In genomic region chr1:154974808-154975408, GRCh38 we compare ENCODE assay signal across 8 cellular contexts. TPM values are rescaled to one million over a fixed set of nuclear protein-coding genes. Genes with fewer than 3 reads are reported as not detected.
DNase-seq lines count a peak whose midpoint lies in the region; ATAC-seq, FAIRE-seq and TF ChIP-seq lines count a peak whose summit lies in the region.

No MANE protein-coding gene starts in this region.

- H3K4me1 Mint-ChIP-seq in WTC11: peaks cover 23% of the 10 kb centered on the region

- CTCF ChIA-PET in WTC11 (lab: Charles Lee): interaction anchor here (1.6 to 4.9 kb wide), 6 partner anchors 8 to 193 kb away, joined by 4 to 28 read pairs (median 17); partner anchors contain the start of genes EFNA4 and FLAD1

- H3K9me3 Mint-ChIP-seq in WTC11: no peaks in the 10 kb centered on the region

- peaks cover 49% of the 10 kb centered on the region for H3K79me2 ChIP-seq in keratinocyte (ENCODE audit: control insufficient read depth, insufficient read depth, low read length)

- peak overlapping the region; percentile 96 for H3K9ac ChIP-seq in keratinocyte (ENCODE audit: control insufficient read depth, extremely low read depth, insufficient read depth, low read length)

- H3K4me3 ChIP-seq in AG10803 (ENCODE audit: low read length): peak overlapping the region; percentile 77
- H3K4me3 ChIP-seq in keratinocyte (ENCODE audit: control insufficient read depth in 2 of 3, extremely low read depth in 1 of 3, insufficient read depth in 2 of 3, low read depth in 1 of 3, low read length in 3 of 3): peak overlapping the region; percentile 57 to 98 (median 82)

- H3K27ac Mint-ChIP-seq in WTC11: no peak overlapping the region

- peaks cover 35% of the 10 kb centered on the region for H3K4me1 ChIP-seq in keratinocyte (ENCODE audit: control insufficient read depth, extremely low read depth, insufficient read depth, low read length)

- POLR2A ChIA-PET in WTC11 (lab: Charles Lee): interaction anchor here (1.8 to 7.3 kb wide), 3 partner anchors 18 to 24 kb away, joined by 6 to 176 read pairs (median 66); partner anchors contain the start of genes LENEP, PBXIP1 and ZBTB7B

- no peak overlapping the region for H3K4me3 Mint-ChIP-seq in WTC11

- no peaks in the 10 kb centered on the region for H3K27me3 Mint-ChIP-seq in WTC11 (ENCODE audit: low read depth)

- H4K20me1 ChIP-seq in keratinocyte (ENCODE audit: control insufficient read depth, extremely low read depth, insufficient read depth, low read length): no peaks in the 10 kb centered on the region

- no peak for TF ChIP-seq CTCF in AG10803 (conservative IDR thresholded peaks at IDR 0.05; ENCODE audit: low read length)
- TF ChIP-seq CTCF in WTC11 (IDR thresholded peaks at IDR 0.05): no peak
- TF ChIP-seq CTCF in keratinocyte (optimal IDR thresholded peaks at IDR 0.05 in 1 of 3, IDR thresholded peaks at IDR 0.05 in 1 of 3, conservative IDR thresholded peaks at IDR 0.05 in 1 of 3; ENCODE audit: extremely low read depth in 1 of 3, insufficient read depth in 2 of 3, low read length in 3 of 3): no peak

- peak; percentile 71 for FAIRE-seq in keratinocyte (lab: Jason Lieb, UNC)

- peak; percentile 34 for ATAC-seq in GM19025 (IDR thresholded peaks at IDR 0.05; ENCODE audit: low read depth, unreplicated experiment)
- ATAC-seq in HG03196 (IDR thresholded peaks at IDR 0.05; ENCODE audit: unreplicated experiment): peak; percentile 46
- ATAC-seq in WTC11: peak; percentile 11

- H2AFZ ChIP-seq in keratinocyte (ENCODE audit: control insufficient read depth, low read length): peak overlapping the region; percentile 71

- H3K4me2 ChIP-seq in keratinocyte (ENCODE audit: control insufficient read depth, extremely low read depth, insufficient read depth, low read depth, low read length): peak overlapping the region; percentile 95

- H3K27ac ChIP-seq in keratinocyte (ENCODE audit: control insufficient read depth, insufficient read depth, low read length): peak overlapping the region; percentile 98

- H3K36me3 Mint-ChIP-seq in WTC11: peaks cover 20% of the 10 kb centered on the region

- H3K9me1 ChIP-seq in keratinocyte (ENCODE audit: control insufficient read depth, extremely low read depth, insufficient read depth, low read length): no peaks in the 10 kb centered on the region

- H3K9me3 ChIP-seq in keratinocyte (ENCODE audit: control insufficient read depth, low read depth, low read length): no peaks in the 10 kb centered on the region

- dilution Hi-C loops in keratinocyte (cut with MboI; ENCODE audit: extremely low pct_ligation_motif_present, low sequenced_read_pairs): no loop called here

- no peaks in the 10 kb centered on the region for H3K27me3 ChIP-seq in keratinocyte (ENCODE audit: control insufficient read depth, extremely low read depth, insufficient read depth, low read length)

- H3K36me3 ChIP-seq in keratinocyte (ENCODE audit: control insufficient read depth in 2 of 2, extremely low read depth in 1 of 2, insufficient read depth in 2 of 2, low read length in 2 of 2): peaks cover 0 to 10% of the 10 kb centered on the region in 2 experiments

- DNase-seq in AG10803 (ENCODE audit: low read depth) (peak; percentile 91), NCI-H2227 treated with DMSO at 0.1 percent for 48 hours (lab: John Stamatoyannopoulos, UW) (peak; percentile 99), WTC11 (ENCODE audit: low spot score) (peak; percentile 97), cerebellar cortex (ENCODE audit: low spot score) (peak; percentile 97), keratinocyte (ENCODE audit: low read depth, low spot score) (peak; percentile 81)
- peak; percentile 85 to 88 for DNase-seq in stimulated activated CD4-positive, alpha-beta T cell treated with anti-CD3 and anti-CD28 coated beads, Interleukin-15, amount 100 ng/mL, for 1 hour (ENCODE audit: low read depth in 1 of 2, low spot score in 1 of 2)

TF ChIP-seq in WTC11, 78 proteins besides CTCF, POLR2A, EP300 and RAD21 (continues in another document):
- TF ChIP-seq CBFB (CRISPR knock-in tag; IDR thresholded peaks at IDR 0.05; ENCODE audit: low read depth) (no peak), E2F4 (CRISPR knock-in tag; IDR thresholded peaks at IDR 0.05; ENCODE audit: borderline replicate concordance, low read depth) (no peak), SMAD3 (CRISPR knock-in tag; IDR thresholded peaks at IDR 0.05; ENCODE audit: borderline replicate concordance) (0 out of 2 replicates have a peak, but pooled peaks have one; percentile 9), KAT7 (CRISPR knock-in tag; IDR thresholded peaks at IDR 0.05; ENCODE audit: borderline replicate concordance) (no peak), IRF2 (CRISPR knock-in tag; IDR thresholded peaks at IDR 0.05; ENCODE audit: borderline replicate concordance, low read depth) (no peak), ZNF263 (CRISPR knock-in tag; IDR thresholded peaks at IDR 0.05; ENCODE audit: low read depth) (no peak), TCF7 (CRISPR knock-in tag; IDR thresholded peaks at IDR 0.05; ENCODE audit: low read depth) (no peak), RORB (CRISPR knock-in tag; IDR thresholded peaks at IDR 0.05) (no peak), ZNF232 (CRISPR knock-in tag; IDR thresholded peaks at IDR 0.05) (0 out of 2 replicates have a peak, but pooled peaks have one; percentile 31), OVOL2 (CRISPR knock-in tag; IDR thresholded peaks at IDR 0.05; ENCODE audit: borderline replicate concordance) (no peak), ZNF396 (CRISPR knock-in tag; IDR thresholded peaks at IDR 0.05; ENCODE audit: borderline replicate concordance) (no peak), GABPB1 (CRISPR knock-in tag; IDR thresholded peaks at IDR 0.05) (peak; percentile 7; the same call in 1 of the 2 replicates), MYBL2 (CRISPR knock-in tag; IDR thresholded peaks at IDR 0.05) (0 out of 2 replicates have a peak, but pooled peaks have one; percentile 35), TEAD1 (CRISPR knock-in tag; IDR thresholded peaks at IDR 0.05) (peak; percentile 70; the same call in 1 of the 2 replicates)

RNA-seq across cellular contexts. Expression of gene CKS1B, which starts 0.4 kb away (rescaled TPM):
- total RNA-seq in WTC11 (2021): 258 to 301 TPM (median 278 TPM) in 3 replicates
- polyA plus RNA-seq in keratinocyte: 133 to 300 TPM (median 217 TPM) in 3 replicates
- 8.8 TPM for polyA plus RNA-seq in keratinocyte (2011; ENCODE audit: low read depth)
- polyA plus RNA-seq in keratinocyte (2011; cell fraction: cytosol; rRNA removed): 204 and 245 TPM in 2 replicates
- 66.6 and 66.9 TPM in 2 replicates for polyA plus RNA-seq in keratinocyte (2011; cell fraction: nucleus; rRNA removed)
- 78.8 and 129 TPM in 2 replicates for polyA plus RNA-seq in keratinocyte (2012; ENCODE audit: low replicate concordance)
- polyA minus RNA-seq in keratinocyte: 75.8 to 128 TPM (median 83.8 TPM) in 3 replicates
- 44.7 TPM for polyA minus RNA-seq in keratinocyte (2011; cell fraction: cytosol; rRNA and poly(A)+ RNA removed)
- 10.4 and 19.9 TPM in 2 replicates for polyA minus RNA-seq in keratinocyte (2011; cell fraction: nucleus; rRNA and poly(A)+ RNA removed)

RNA-seq across cellular contexts. Expression of gene SHC1, which starts 4.4 kb away (rescaled TPM):
- 180 to 199 TPM (median 180 TPM) in 3 replicates for total RNA-seq in WTC11 (2021)
- 245 to 385 TPM (median 272 TPM) in 3 replicates for polyA plus RNA-seq in keratinocyte
- polyA plus RNA-seq in keratinocyte (2011; ENCODE audit: low read depth): 41.9 TPM
- 316 and 399 TPM in 2 replicates for polyA plus RNA-seq in keratinocyte (2011; cell fraction: cytosol; rRNA removed)
- polyA plus RNA-seq in keratinocyte (2011; cell fraction: nucleus; rRNA removed): 637 and 800 TPM in 2 replicates
- polyA plus RNA-seq in keratinocyte (2012; ENCODE audit: low replicate concordance): 195 and 241 TPM in 2 replicates
- polyA minus RNA-seq in keratinocyte: 280 to 465 TPM (median 409 TPM) in 3 replicates
- polyA minus RNA-seq in keratinocyte (2011; cell fraction: cytosol; rRNA and poly(A)+ RNA removed): 214 TPM
- 152 and 244 TPM in 2 replicates for polyA minus RNA-seq in keratinocyte (2011; cell fraction: nucleus; rRNA and poly(A)+ RNA removed)

RNA-seq across cellular contexts. Expression of gene FLAD1, which starts 8.2 kb away (rescaled TPM):
- 71.1 to 88.3 TPM (median 71.2 TPM) in 3 replicates for total RNA-seq in WTC11 (2021)
- 44.7 to 101 TPM (median 51.4 TPM) in 3 replicates for polyA plus RNA-seq in keratinocyte
- 39.1 TPM for polyA plus RNA-seq in keratinocyte (2011; ENCODE audit: low read depth)
- 46.5 and 61.9 TPM in 2 replicates for polyA plus RNA-seq in keratinocyte (2011; cell fraction: cytosol; rRNA removed)
- 99.8 and 124 TPM in 2 replicates for polyA plus RNA-seq in keratinocyte (2011; cell fraction: nucleus; rRNA removed)
- polyA plus RNA-seq in keratinocyte (2012; ENCODE audit: low replicate concordance): 54.2 and 66.7 TPM in 2 replicates
- polyA minus RNA-seq in keratinocyte: 68.7 to 133 TPM (median 68.8 TPM) in 3 replicates
- polyA minus RNA-seq in keratinocyte (2011; cell fraction: cytosol; rRNA and poly(A)+ RNA removed): 74.1 TPM
- polyA minus RNA-seq in keratinocyte (2011; cell fraction: nucleus; rRNA and poly(A)+ RNA removed): 39.9 and 40.5 TPM in 2 replicates

RNA-seq across cellular contexts. Expression of gene PYGO2, which starts 13.3 kb away (rescaled TPM):
- 37.4 to 38.8 TPM (median 38.0 TPM) in 3 replicates for total RNA-seq in WTC11 (2021)
- 15.1 to 22.3 TPM (median 15.9 TPM) in 3 replicates for polyA plus RNA-seq in keratinocyte
- 2.4 TPM for polyA plus RNA-seq in keratinocyte (2011; ENCODE audit: low read depth)
- 15.2 and 15.6 TPM in 2 replicates for polyA plus RNA-seq in keratinocyte (2011; cell fraction: cytosol; rRNA removed)
- 33.6 and 33.8 TPM in 2 replicates for polyA plus RNA-seq in keratinocyte (2011; cell fraction: nucleus; rRNA removed)
- 16.4 and 18.9 TPM in 2 replicates for polyA plus RNA-seq in keratinocyte (2012; ENCODE audit: low replicate concordance)
- 15.5 to 20.0 TPM (median 15.6 TPM) in 3 replicates for polyA minus RNA-seq in keratinocyte
- polyA minus RNA-seq in keratinocyte (2011; cell fraction: cytosol; rRNA and poly(A)+ RNA removed): 20.5 TPM
- polyA minus RNA-seq in keratinocyte (2011; cell fraction: nucleus; rRNA and poly(A)+ RNA removed): 10.2 and 12.9 TPM in 2 replicates

RNA-seq across cellular contexts. Expression of gene LENEP, which starts 18.5 kb away (rescaled TPM):
- 0.48 to 1.2 TPM in 2 of 3 replicates, not detected in the other for total RNA-seq in WTC11 (2021)
- not detected in 3 replicates for polyA plus RNA-seq in keratinocyte
- polyA plus RNA-seq in keratinocyte (2011; ENCODE audit: low read depth): not detected
- not detected in 2 replicates for polyA plus RNA-seq in keratinocyte (2011; cell fraction: cytosol; rRNA removed)
- 0.51 TPM in 1 of 2 replicates, not detected in the other for polyA plus RNA-seq in keratinocyte (2011; cell fraction: nucleus; rRNA removed)
- polyA plus RNA-seq in keratinocyte (2012; ENCODE audit: low replicate concordance): not detected in 2 replicates
- 1.2 to 1.5 TPM in 2 of 3 replicates, not detected in the other for polyA minus RNA-seq in keratinocyte
- not detected for polyA minus RNA-seq in keratinocyte (2011; cell fraction: cytosol; rRNA and poly(A)+ RNA removed)
- polyA minus RNA-seq in keratinocyte (2011; cell fraction: nucleus; rRNA and poly(A)+ RNA removed): not detected in 2 replicates

Comparison
In these comparisons a context has a peak if more than half of its experiments do, and no peak if none do; other contexts are left out.
1. Peak in every context shown above with its lines: DNase-seq, ATAC-seq, H3K4me3 ChIP-seq and H3K27ac ChIP-seq.